In genomic region chr13:78608705-78609463, GRCh38 we compare ENCODE assay signal across 8 cellular contexts. TPM values are rescaled to one million over a fixed set of nuclear protein-coding genes. Genes with fewer than 3 reads are reported as not detected.
DNase-seq lines count a peak whose midpoint lies in the region; ATAC-seq lines count a peak whose summit lies in the region.

No MANE protein-coding gene starts in this region.

- POLR2A ChIA-PET in activated naive CD8-positive, alpha-beta T cell treated with anti-CD3 and anti-CD28 coated beads, Interleukin-2, amount 10 ng/mL, durations not matched to agents 7 days and 5 days (lab: Charles Lee), result no interaction called here

- DNase-seq in DMS53 (lab: John Stamatoyannopoulos, UW), result peak; percentile 16
- no peak for DNase-seq in DMS53 treated with DMSO at 0.1 percent for 48 hours (lab: John Stamatoyannopoulos, UW; ENCODE audit: unreplicated experiment)
- DNase-seq in activated naive CD8-positive, alpha-beta T cell treated with anti-CD3 and anti-CD28 coated beads, Interleukin-2, amount 10 ng/mL, durations not matched to agents 7 days and 5 days, result no peak
- DNase-seq in immature natural killer cell, result no peak
- no peak for DNase-seq in SKM-1 (lab: John Stamatoyannopoulos, UW; ENCODE audit: unreplicated experiment)
- DNase-seq in SHP77 (lab: John Stamatoyannopoulos, UW), result no peak
- DNase-seq in activated CD4-positive, alpha-beta T cell treated with anti-CD3 and anti-CD28 coated beads, Interleukin-2, amount 50 U/mL, for 48 hours, result no peak

- ATAC-seq in activated naive CD8-positive, alpha-beta T cell treated with anti-CD3 and anti-CD28 coated beads, Interleukin-2, amount 10 ng/mL, durations not matched to agents 7 days and 5 days (ENCODE audit: low read depth), result no peak
- no peak for ATAC-seq in stimulated activated memory B cell treated with anti-CD40 and anti-IgM and Interleukin-4, amounts not matched to agents 10 μg/mL and 1 μg/mL and 100 μg/mL, for 72 hours

- H3K27ac Mint-ChIP-seq in activated naive CD8-positive, alpha-beta T cell treated with anti-CD3 and anti-CD28 coated beads, Interleukin-2, amount 10 ng/mL, durations not matched to agents 7 days and 5 days, result no peak overlapping the region
- no peak overlapping the region for H3K27ac Mint-ChIP-seq in immature natural killer cell
- no peak overlapping the region for H3K27ac Mint-ChIP-seq in stimulated activated memory B cell treated with anti-CD40 and anti-IgM and Interleukin-4, amounts not matched to agents 10 μg/mL and 1 μg/mL and 100 μg/mL, for 72 hours

- H3K27me3 Mint-ChIP-seq in activated naive CD8-positive, alpha-beta T cell treated with anti-CD3 and anti-CD28 coated beads, Interleukin-2, amount 10 ng/mL, durations not matched to agents 7 days and 5 days, result peaks cover 82% of the 10 kb centered on the region
- peaks cover 25 to 38% (median 28%) of the 10 kb centered on the region in 3 donors for H3K27me3 Mint-ChIP-seq in immature natural killer cell (ENCODE audit: low read depth in 3 of 3)
- peaks cover 69% of the 10 kb centered on the region for H3K27me3 Mint-ChIP-seq in stimulated activated memory B cell treated with anti-CD40 and anti-IgM and Interleukin-4, amounts not matched to agents 10 μg/mL and 1 μg/mL and 100 μg/mL, for 72 hours

- H3K9me3 Mint-ChIP-seq in activated naive CD8-positive, alpha-beta T cell treated with anti-CD3 and anti-CD28 coated beads, Interleukin-2, amount 10 ng/mL, durations not matched to agents 7 days and 5 days, result no peaks in the 10 kb centered on the region
- no peaks in the 10 kb centered on the region for H3K9me3 Mint-ChIP-seq in immature natural killer cell
- no peaks in the 10 kb centered on the region for H3K9me3 Mint-ChIP-seq in stimulated activated memory B cell treated with anti-CD40 and anti-IgM and Interleukin-4, amounts not matched to agents 10 μg/mL and 1 μg/mL and 100 μg/mL, for 72 hours

- H3K4me1 Mint-ChIP-seq in activated naive CD8-positive, alpha-beta T cell treated with anti-CD3 and anti-CD28 coated beads, Interleukin-2, amount 10 ng/mL, durations not matched to agents 7 days and 5 days, result peaks cover 13% of the 10 kb centered on the region
- H3K4me1 Mint-ChIP-seq in immature natural killer cell, result peaks cover 26 to 47% of the 10 kb centered on the region in 2 donors
- H3K4me1 Mint-ChIP-seq in stimulated activated memory B cell treated with anti-CD40 and anti-IgM and Interleukin-4, amounts not matched to agents 10 μg/mL and 1 μg/mL and 100 μg/mL, for 72 hours, result peaks cover 44% of the 10 kb centered on the region

- no peaks in the 10 kb centered on the region for H3K36me3 Mint-ChIP-seq in activated naive CD8-positive, alpha-beta T cell treated with anti-CD3 and anti-CD28 coated beads, Interleukin-2, amount 10 ng/mL, durations not matched to agents 7 days and 5 days
- H3K36me3 Mint-ChIP-seq in immature natural killer cell, result peaks cover 0 to 7% (median 6%) of the 10 kb centered on the region in 3 donors
- no peaks in the 10 kb centered on the region for H3K36me3 Mint-ChIP-seq in stimulated activated memory B cell treated with anti-CD40 and anti-IgM and Interleukin-4, amounts not matched to agents 10 μg/mL and 1 μg/mL and 100 μg/mL, for 72 hours

- peak overlapping the region; percentile 78 for H3K4me3 Mint-ChIP-seq in activated naive CD8-positive, alpha-beta T cell treated with anti-CD3 and anti-CD28 coated beads, Interleukin-2, amount 10 ng/mL, durations not matched to agents 7 days and 5 days
- H3K4me3 Mint-ChIP-seq in immature natural killer cell, result peak overlapping the region; percentile 63 to 80 (median 75)
- peak overlapping the region; percentile 91 for H3K4me3 Mint-ChIP-seq in stimulated activated memory B cell treated with anti-CD40 and anti-IgM and Interleukin-4, amounts not matched to agents 10 μg/mL and 1 μg/mL and 100 μg/mL, for 72 hours

RNA-seq across cellular contexts. Expression of gene POU4F1, which starts 5.5 kb away (rescaled TPM):
- total RNA-seq in activated naive CD8-positive, alpha-beta T cell treated with anti-CD3 and anti-CD28 coated beads, Interleukin-2, amount 10 ng/mL, durations not matched to agents 7 days and 5 days, result under 1 TPM; 0.11 to 0.19 TPM
- not detected for polyA plus RNA-seq in immature natural killer cell

RNA-seq across cellular contexts. Expression of gene OBI1, which starts 50.1 kb away (rescaled TPM):
- 10 to 100 TPM; 17.5 to 17.8 TPM for total RNA-seq in activated naive CD8-positive, alpha-beta T cell treated with anti-CD3 and anti-CD28 coated beads, Interleukin-2, amount 10 ng/mL, durations not matched to agents 7 days and 5 days
- 10 to 100 TPM in 1 of 3 donors, 1 to 10 TPM in 2; 5.4 to 12.3 (median 7.4) TPM for polyA plus RNA-seq in immature natural killer cell
